ENCODE assay signal across 8 cellular contexts in the genomic region with DNA sequence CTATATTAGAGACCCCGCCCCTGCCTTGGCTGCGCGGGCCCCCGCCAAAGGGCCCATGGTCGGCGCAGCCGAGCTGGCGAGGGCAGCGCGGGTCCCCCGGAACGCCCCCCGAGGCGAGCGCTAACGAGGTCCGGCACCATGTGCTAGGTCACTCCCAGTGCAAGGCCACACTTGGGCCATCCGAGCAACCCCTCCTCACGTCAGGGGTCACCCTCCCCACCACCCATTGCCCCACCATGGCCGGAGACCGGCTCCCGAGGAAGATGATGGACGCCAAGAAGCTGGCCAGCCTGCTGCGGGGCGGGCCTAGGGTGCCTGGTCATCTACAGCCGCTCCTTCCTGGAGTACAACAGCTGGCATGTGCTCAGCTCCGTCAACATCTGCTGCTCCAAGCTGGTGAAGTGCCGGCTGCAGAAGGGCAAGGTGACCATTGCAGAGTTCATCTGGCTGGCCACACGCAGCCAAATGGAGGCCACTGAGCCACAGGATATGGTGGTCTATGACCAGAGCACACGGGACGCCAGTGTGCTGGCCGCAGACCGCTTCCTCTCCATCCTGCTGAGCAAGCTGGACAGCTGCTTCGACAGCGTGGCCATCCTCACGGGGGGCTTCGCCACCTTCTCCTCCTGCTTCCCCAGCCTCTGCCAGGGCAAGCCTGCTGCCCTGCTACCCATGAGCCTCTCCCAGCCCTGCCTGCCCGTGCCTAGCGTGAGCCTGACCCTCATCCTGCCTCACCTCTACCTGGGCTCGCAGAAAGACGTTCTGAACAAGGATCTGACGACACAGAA. TPM values are rescaled to one million over a fixed set of nuclear protein-coding genes. Genes with fewer than 3 reads are reported as not detected.
A peak's percentile ranks its signal among the peaks of the same experiment; 100 is the strongest.
DNase-seq lines count a peak whose midpoint lies in the region; ATAC-seq and TF ChIP-seq lines count a peak whose summit lies in the region.
"Had no signal": no experiment of that assay in that cellular context is flagged by ENCODE, and none has a peak within 500 bp of the region (broad histone marks: within the 10 kb centered on the region; RNA-seq: fewer than 3 reads in every experiment).

No MANE protein-coding gene starts in this region.

- no peak overlapping the region for H3K4me3 ChIP-seq in Caco-2 (ENCODE audit: low read depth, low read length)

- H3K27me3 Mint-ChIP-seq in Caco-2 (ENCODE audit: insufficient read depth, unreplicated experiment) (no peaks in the 10 kb centered on the region), naive B cell (no peaks in the 10 kb centered on the region)
- H3K27me3 Mint-ChIP-seq in activated CD8-positive, alpha-beta T cell treated with anti-CD3 and anti-CD28 coated beads, Interleukin-2, amount 10 ng/mL, durations not matched to agents 7 days and 5 days (ENCODE audit: low read depth): no peaks in the 10 kb centered on the region

- no TSS peak for BruUV-seq in Caco-2 (replicated peaks; lab: Mats Ljungman, UMichigan)

- POLR2A ChIA-PET in Caco-2 (lab: Charles Lee): no interaction called here
- POLR2A ChIA-PET in activated CD8-positive, alpha-beta T cell treated with anti-CD3 and anti-CD28 coated beads, Interleukin-2, amount 10 ng/mL, durations not matched to agents 7 days and 5 days (lab: Charles Lee): interaction anchor here (0.7 to 2.5 kb wide), 6 partner anchors 11 to 54 kb away, joined by 3 to 27 read pairs (median 5); partner anchors contain the start of genes SEC24C and ZSWIM8

- H3K9me3 Mint-ChIP-seq in Caco-2 (ENCODE audit: unreplicated experiment): no peaks in the 10 kb centered on the region
- H3K9me3 Mint-ChIP-seq in activated CD8-positive, alpha-beta T cell treated with anti-CD3 and anti-CD28 coated beads, Interleukin-2, amount 10 ng/mL, durations not matched to agents 7 days and 5 days (ENCODE audit: insufficient read depth): no peaks in the 10 kb centered on the region
- no peaks in the 10 kb centered on the region for H3K9me3 Mint-ChIP-seq in naive B cell

- ATAC-seq in activated CD8-positive, alpha-beta T cell treated with anti-CD3 and anti-CD28 coated beads, Interleukin-2, amount 10 ng/mL, durations not matched to agents 7 days and 5 days: no peak
- no peak for ATAC-seq in naive B cell (ENCODE audit: low read depth in 2 of 2)
- no peak for ATAC-seq in GM19395 (IDR thresholded peaks at IDR 0.05; ENCODE audit: unreplicated experiment)
- no peak for ATAC-seq in GM18868 (IDR thresholded peaks at IDR 0.05; ENCODE audit: unreplicated experiment)

- intact Hi-C loops in Caco-2 (cut with micrococcal nuclease; ENCODE audit: unreplicated experiment): no loop called here

- TF ChIP-seq CTCF in Caco-2 (IDR thresholded peaks at IDR 0.05; ENCODE audit: insufficient read depth in 1 of 2, low read depth in 1 of 2, low read length in 1 of 2, severe bottlenecking in 1 of 2, unreplicated experiment in 1 of 2): no peak

- no peaks in the 10 kb centered on the region; the same call in 1 of the 2 replicates for H3K36me3 ChIP-seq in Caco-2 (ENCODE audit: control insufficient read depth, insufficient read depth, low read length)

- H3K9me3 ChIP-seq in Caco-2: no peaks in the 10 kb centered on the region

- no peaks in the 10 kb centered on the region for H3K4me1 Mint-ChIP-seq in Caco-2 (ENCODE audit: low read depth, unreplicated experiment)
- peaks cover 16% of the 10 kb centered on the region for H3K4me1 Mint-ChIP-seq in activated CD8-positive, alpha-beta T cell treated with anti-CD3 and anti-CD28 coated beads, Interleukin-2, amount 10 ng/mL, durations not matched to agents 7 days and 5 days (ENCODE audit: low read depth)
- H3K4me1 Mint-ChIP-seq in naive B cell: peaks cover 5 to 20% (median 13%) of the 10 kb centered on the region in 3 donors

- no peaks in the 10 kb centered on the region for H3K27me3 ChIP-seq in Caco-2 (replicated peaks; ENCODE audit: control insufficient read depth, insufficient read depth, low read length)

- H3K27ac Mint-ChIP-seq in Caco-2 (ENCODE audit: unreplicated experiment) (no peak overlapping the region), naive B cell (peak overlapping the region in 2 of 6 donors; percentile 24 to 58)
- H3K27ac Mint-ChIP-seq in activated CD8-positive, alpha-beta T cell treated with anti-CD3 and anti-CD28 coated beads, Interleukin-2, amount 10 ng/mL, durations not matched to agents 7 days and 5 days: no peak overlapping the region

- H3K4me3 Mint-ChIP-seq in Caco-2 (ENCODE audit: unreplicated experiment) (peak overlapping the region; percentile 52), naive B cell (peak overlapping the region; percentile 22 to 100 (median 45))
- H3K4me3 Mint-ChIP-seq in activated CD8-positive, alpha-beta T cell treated with anti-CD3 and anti-CD28 coated beads, Interleukin-2, amount 10 ng/mL, durations not matched to agents 7 days and 5 days: peak overlapping the region; percentile 92

- H3K4me1 ChIP-seq in Caco-2: no peaks in the 10 kb centered on the region

- CTCF ChIA-PET in Caco-2 (lab: Charles Lee): no interaction called here
- CTCF ChIA-PET in activated CD8-positive, alpha-beta T cell treated with anti-CD3 and anti-CD28 coated beads, Interleukin-2, amount 10 ng/mL, durations not matched to agents 7 days and 5 days (lab: Charles Lee): interaction anchor here (1.4 to 3.1 kb wide), 3 partner anchors 12 to 88 kb away, joined by 7 to 13 read pairs (median 7); partner anchors contain the start of gene SEC24C

- H3K36me3 Mint-ChIP-seq in Caco-2 (ENCODE audit: insufficient read depth, unreplicated experiment): peaks cover 31% of the 10 kb centered on the region
- peaks cover 18% of the 10 kb centered on the region for H3K36me3 Mint-ChIP-seq in activated CD8-positive, alpha-beta T cell treated with anti-CD3 and anti-CD28 coated beads, Interleukin-2, amount 10 ng/mL, durations not matched to agents 7 days and 5 days (ENCODE audit: low read depth)
- H3K36me3 Mint-ChIP-seq in naive B cell: no peaks in the 10 kb centered on the region

- DNase-seq in Caco-2: no peak
- DNase-seq in activated CD8-positive, alpha-beta T cell treated with anti-CD3 and anti-CD28 coated beads, Interleukin-2, amount 10 ng/mL, durations not matched to agents 7 days and 5 days: no peak
- DNase-seq in naive B cell: no peak
- no peak for DNase-seq in Ammon's horn (ENCODE audit: low spot score)
- DNase-seq: stimulated activated CD4-positive, alpha-beta T cell treated with anti-CD3 and anti-CD28 coated beads, Interleukin-15, amount 100 ng/mL, for 24 hours had no signal

RNA-seq across cellular contexts. Expression of gene SEC24C, which starts 12.4 kb away (rescaled TPM):
- 91.0 and 91.2 TPM in 2 replicates for total RNA-seq in Caco-2 (2022)
- total RNA-seq in activated CD8-positive, alpha-beta T cell treated with anti-CD3 and anti-CD28 coated beads, Interleukin-2, amount 10 ng/mL, durations not matched to agents 7 days and 5 days: 10 to 100 TPM; 88.9 to 94.6 TPM
- 10 to 100 TPM; 20.3 to 39.4 (median 28.2) TPM for polyA plus RNA-seq in naive B cell (ENCODE audit: low read depth in 6 of 6)

RNA-seq across cellular contexts. Expression of gene AGAP5, which starts 33.9 kb away (rescaled TPM):
- total RNA-seq in Caco-2 (2022): 14.3 and 16.7 TPM in 2 replicates
- 1 to 10 TPM; 9.3 to 10.0 TPM for total RNA-seq in activated CD8-positive, alpha-beta T cell treated with anti-CD3 and anti-CD28 coated beads, Interleukin-2, amount 10 ng/mL, durations not matched to agents 7 days and 5 days
- polyA plus RNA-seq in naive B cell (ENCODE audit: low read depth in 6 of 6): under 1 TPM in 1 of 6 donors, not detected in 5; 0.35 TPM
- total RNA-seq: RPMI7951 had no signal

RNA-seq across cellular contexts. Expression of gene CHCHD1, which starts 50.1 kb away (rescaled TPM):
- total RNA-seq in Caco-2 (2022): 42.0 and 44.1 TPM in 2 replicates
- total RNA-seq in activated CD8-positive, alpha-beta T cell treated with anti-CD3 and anti-CD28 coated beads, Interleukin-2, amount 10 ng/mL, durations not matched to agents 7 days and 5 days: 10 to 100 TPM; 33.0 to 35.3 TPM
- 10 to 100 TPM; 17.6 to 54.5 (median 39.6) TPM for polyA plus RNA-seq in naive B cell (ENCODE audit: low read depth in 6 of 6)

RNA-seq across cellular contexts. Expression of gene ZSWIM8, which starts 53.6 kb away (rescaled TPM):
- total RNA-seq in Caco-2 (2022): 93.2 and 103 TPM in 2 replicates
- total RNA-seq in activated CD8-positive, alpha-beta T cell treated with anti-CD3 and anti-CD28 coated beads, Interleukin-2, amount 10 ng/mL, durations not matched to agents 7 days and 5 days: 10 to 100 TPM; 58.3 to 69.3 TPM
- polyA plus RNA-seq in naive B cell (ENCODE audit: low read depth in 6 of 6): 10 to 100 TPM in 5 of 6 donors, 1 to 10 TPM in 1; 4.3 to 21.7 (median 15.8) TPM
